ENCODE assay signal across 2 cellular contexts in genomic region chr11:130403301-130403804, GRCh38.
TF ChIP-seq lines count a peak whose summit lies in the region.

No MANE protein-coding gene starts in this region.

TF ChIP-seq in IMR-90, 13 proteins besides CTCF, POLR2A, EP300 and RAD21:
- peak; percentile 26; the same call in 1 of the 2 replicates for TF ChIP-seq NFE2L2 (IDR thresholded peaks at IDR 0.05; ENCODE audit: low read depth, low read length)
- peak; percentile 54; the same call in 1 of the 2 replicates for TF ChIP-seq BHLHE40 (IDR thresholded peaks at IDR 0.05; ENCODE audit: low read depth, low read length)
- no peak; the same call in 1 of the 2 replicates for TF ChIP-seq SMC3 (IDR thresholded peaks at IDR 0.05; ENCODE audit: low read depth, low read length)
- peak; percentile 64; the same call in 1 of the 2 replicates for TF ChIP-seq MXI1 (IDR thresholded peaks at IDR 0.05; ENCODE audit: borderline replicate concordance, low read depth, low read length)
- no peak for TF ChIP-seq ELK1 (IDR thresholded peaks at IDR 0.05; ENCODE audit: borderline replicate concordance, low read depth, low read length)
- peak; percentile 66 for TF ChIP-seq MAFK (IDR thresholded peaks at IDR 0.05; ENCODE audit: low read depth, low read length)
- no peak for TF ChIP-seq RFX5 (IDR thresholded peaks at IDR 0.05; ENCODE audit: low read depth, low read length)
- no peak for TF ChIP-seq USF2 (IDR thresholded peaks at IDR 0.05; ENCODE audit: low read depth, low read length)
- peak; percentile 82 for TF ChIP-seq FOS (IDR thresholded peaks at IDR 0.05; ENCODE audit: low read depth, low read length)
- TF ChIP-seq CHD1 (IDR thresholded peaks at IDR 0.05; ENCODE audit: low read depth, low read length), result no peak
- TF ChIP-seq RCOR1 (IDR thresholded peaks at IDR 0.05; ENCODE audit: insufficient replicate concordance, low read length), result peak; percentile 80
- TF ChIP-seq MAZ (IDR thresholded peaks at IDR 0.05; ENCODE audit: borderline replicate concordance, low read depth, low read length), result peak; percentile 44; the same call in 1 of the 2 replicates
- TF ChIP-seq CEBPB (IDR thresholded peaks at IDR 0.05; ENCODE audit: low read depth, low read length), result peak; percentile 30; the same call in 1 of the 2 replicates

TF ChIP-seq in HepG2, 621 proteins besides CTCF, POLR2A, EP300 and RAD21:
- TF ChIP-seq ZNF180 (CRISPR knock-in tag; IDR thresholded peaks at IDR 0.05; ENCODE audit: borderline replicate concordance, low read depth) (no peak), PTBP1 (IDR thresholded peaks at IDR 0.05; ENCODE audit: low read depth, low read length, poor library complexity, severe bottlenecking) (no peak), NPAS2 (CRISPR knock-in tag; IDR thresholded peaks at IDR 0.05; ENCODE audit: borderline replicate concordance) (no peak), ZNF343 (CRISPR knock-in tag; IDR thresholded peaks at IDR 0.05) (no peak), BRF2 (CRISPR knock-in tag; IDR thresholded peaks at IDR 0.05) (no peak), SP5 (CRISPR knock-in tag; IDR thresholded peaks at IDR 0.05; ENCODE audit: borderline replicate concordance, low read depth) (no peak), ZBTB8A (CRISPR knock-in tag; IDR thresholded peaks at IDR 0.05; ENCODE audit: borderline replicate concordance, low read depth) (no peak), RARG (CRISPR knock-in tag; IDR thresholded peaks at IDR 0.05; ENCODE audit: low read depth) (no peak), ZNF772 (CRISPR knock-in tag; IDR thresholded peaks at IDR 0.05) (no peak), GATA4 (IDR thresholded peaks at IDR 0.05; ENCODE audit: borderline replicate concordance, low read depth) (no peak), U2AF2 (IDR thresholded peaks at IDR 0.05; ENCODE audit: low read depth, low read length) (no peak), ZNF34 (CRISPR knock-in tag; IDR thresholded peaks at IDR 0.05; ENCODE audit: borderline replicate concordance) (no peak), HDAC6 (IDR thresholded peaks at IDR 0.05; ENCODE audit: low read depth, low read length) (no peak), THAP8 (CRISPR knock-in tag; IDR thresholded peaks at IDR 0.05; ENCODE audit: borderline replicate concordance) (no peak), FOXK2 (IDR thresholded peaks at IDR 0.05) (no peak), ONECUT2 (CRISPR knock-in tag; IDR thresholded peaks at IDR 0.05) (no peak), ZNF577 (CRISPR knock-in tag; IDR thresholded peaks at IDR 0.05; ENCODE audit: borderline replicate concordance, low read depth) (no peak)
